14 cellular contexts compared by ENCODE assay signal in the genomic region with DNA sequence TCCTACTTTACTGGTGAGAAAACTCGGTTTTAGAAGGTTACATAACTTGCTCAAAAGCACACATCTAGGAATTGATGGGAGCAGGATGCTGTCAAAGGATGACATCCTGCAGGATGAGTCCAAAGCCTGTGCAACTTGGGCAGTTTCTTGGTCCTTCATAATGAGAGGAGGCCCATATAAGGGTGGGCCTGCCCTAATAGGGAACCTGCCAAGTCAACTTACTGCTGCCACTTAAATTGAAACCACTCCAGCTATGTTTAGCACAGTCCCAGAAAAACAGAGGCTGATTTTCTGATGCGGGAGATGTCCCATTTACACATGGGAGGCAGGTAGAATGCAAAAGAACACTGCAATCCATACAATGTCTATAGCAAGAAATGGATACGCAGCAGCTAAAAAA.
DNase-seq lines count a peak whose midpoint lies in the region; ATAC-seq and TF ChIP-seq lines count a peak whose summit lies in the region.
"Had no signal": no experiment of that assay in that cellular context is flagged by ENCODE, and none has a peak within 500 bp of the region (broad histone marks: within the 10 kb centered on the region; RNA-seq: fewer than 3 reads in every experiment).

No MANE protein-coding gene starts in this region.

- H3K4me1 Mint-ChIP-seq in stimulated activated naive B cell treated with anti-CD40 and anti-IgM and Interleukin-4, amounts not matched to agents 10 μg/mL and 1 μg/mL and 100 μg/mL, for 72 hours, result no peaks in the 10 kb centered on the region

- no peak overlapping the region for H3K4me3 ChIP-seq in heart left ventricle
- no peak overlapping the region for H3K4me3 ChIP-seq in mesenchymal stem cell (ENCODE audit: insufficient read depth in 1 of 2, low read depth in 1 of 2, low read length in 2 of 2)
- H3K4me3 ChIP-seq: HAP-1 had no signal

- no peak overlapping the region for H3K14ac ChIP-seq in mesenchymal stem cell (ENCODE audit: low read length in 2 of 2)

- H3K27me3 ChIP-seq in heart left ventricle, result no peaks in the 10 kb centered on the region
- H3K27me3 ChIP-seq in mesenchymal stem cell (ENCODE audit: control insufficient read depth in 1 of 2, insufficient read depth in 1 of 2, low read length in 2 of 2), result no peaks in the 10 kb centered on the region

- H3K4me2 ChIP-seq in mesenchymal stem cell (ENCODE audit: low read length, poor library complexity, severe bottlenecking), result no peak overlapping the region

- H4K8ac ChIP-seq in mesenchymal stem cell (ENCODE audit: low read length), result no peak overlapping the region

- H3K36me3 Mint-ChIP-seq in stimulated activated naive B cell treated with anti-CD40 and anti-IgM and Interleukin-4, amounts not matched to agents 10 μg/mL and 1 μg/mL and 100 μg/mL, for 72 hours, result peaks cover 6 to 8% of the 10 kb centered on the region in 2 donors

- H3K79me1 ChIP-seq in mesenchymal stem cell (replicated peaks; ENCODE audit: low read length, poor library complexity, severe bottlenecking), result no peaks in the 10 kb centered on the region

- H3K36me3 ChIP-seq in heart left ventricle (peaks cover 0 to 33% (median 30%) of the 10 kb centered on the region in 9 donors), mesenchymal stem cell (ENCODE audit: control insufficient read depth in 1 of 2, insufficient read depth in 2 of 2, low read depth in 1 of 2, low read length in 2 of 2) (peaks cover 5 to 29% of the 10 kb centered on the region in 2 experiments)

- no peak for TF ChIP-seq CTCF in heart left ventricle (IDR thresholded peaks at IDR 0.05)

- H3K9me3 Mint-ChIP-seq in stimulated activated naive B cell treated with anti-CD40 and anti-IgM and Interleukin-4, amounts not matched to agents 10 μg/mL and 1 μg/mL and 100 μg/mL, for 72 hours, result no peaks in the 10 kb centered on the region
- H3K9me3 Mint-ChIP-seq: CD4-positive, alpha-beta memory T cell; HFFc6 had no signal

- intact Hi-C loops in heart left ventricle (cut with DNase I), result loop anchor here in 7 of 10 donors (2.0 to 10.0 kb wide), 8 partner anchors 37 to 679 kb away; no protein-coding TSS in a partner anchor
- intact Hi-C loops in Right ventricle myocardium inferior (cut with DNase I), result loop anchor here (2.0 to 10.0 kb wide), 3 partner anchors 155 to 589 kb away; no protein-coding TSS in a partner anchor
- intact Hi-C loops in left cardiac atrium (cut with DNase I), result loop anchor here in 1 of 2 donors (1.0 to 2.0 kb wide), 2 partner anchors 280 to 285 kb away; no protein-coding TSS in a partner anchor

- no peak overlapping the region for H3K27ac Mint-ChIP-seq in stimulated activated naive B cell treated with anti-CD40 and anti-IgM and Interleukin-4, amounts not matched to agents 10 μg/mL and 1 μg/mL and 100 μg/mL, for 72 hours
- H3K27ac Mint-ChIP-seq: CD4-positive, alpha-beta memory T cell; HFFc6 had no signal

- no peak overlapping the region for H3K18ac ChIP-seq in mesenchymal stem cell (ENCODE audit: low read depth in 1 of 2, low read length in 2 of 2)

- no peak overlapping the region for H4K91ac ChIP-seq in mesenchymal stem cell (ENCODE audit: low read length)

- no peak overlapping the region for H2BK5ac ChIP-seq in mesenchymal stem cell (ENCODE audit: low read depth, low read length, poor library complexity, severe bottlenecking)

- no peak overlapping the region for H3K9ac ChIP-seq in mesenchymal stem cell (ENCODE audit: low read length)

- no peak overlapping the region for H2AFZ ChIP-seq in mesenchymal stem cell (ENCODE audit: low read depth, low read length)

- no peak overlapping the region for H2BK12ac ChIP-seq in mesenchymal stem cell (ENCODE audit: low read length in 2 of 2)

- H3K4me1 ChIP-seq in heart left ventricle, result peaks cover 0 to 25% (median 5%) of the 10 kb centered on the region in 12 donors
- H3K4me1 ChIP-seq in mesenchymal stem cell (ENCODE audit: control insufficient read depth, insufficient read depth, low read depth, low read length), result no peaks in the 10 kb centered on the region
- H3K4me1 ChIP-seq: HAP-1 had no signal

- ATAC-seq in heart left ventricle (peak in 3 of 4 donors; percentile 70 to 76 (median 72)), Right ventricle myocardium inferior (no peak), left cardiac atrium (peak; percentile 42 to 64)
- no peak for ATAC-seq in stimulated activated naive B cell treated with anti-CD40 and anti-IgM and Interleukin-4, amounts not matched to agents 10 μg/mL and 1 μg/mL and 100 μg/mL, for 72 hours (replicated peaks)

- peak overlapping the region; percentile 55 for H2AK5ac ChIP-seq in mesenchymal stem cell (ENCODE audit: low read length, severe bottlenecking)

- no peak overlapping the region for H3K4me3 Mint-ChIP-seq in stimulated activated naive B cell treated with anti-CD40 and anti-IgM and Interleukin-4, amounts not matched to agents 10 μg/mL and 1 μg/mL and 100 μg/mL, for 72 hours
- H3K4me3 Mint-ChIP-seq: CD4-positive, alpha-beta memory T cell; HFFc6 had no signal

- no peak overlapping the region for H2BK120ac ChIP-seq in mesenchymal stem cell (ENCODE audit: low read depth, low read length)

- no peaks in the 10 kb centered on the region for H3K27me3 Mint-ChIP-seq in stimulated activated naive B cell treated with anti-CD40 and anti-IgM and Interleukin-4, amounts not matched to agents 10 μg/mL and 1 μg/mL and 100 μg/mL, for 72 hours
- H3K27me3 Mint-ChIP-seq: CD4-positive, alpha-beta memory T cell had no signal

- H3K9me3 ChIP-seq in heart left ventricle (no peaks in the 10 kb centered on the region), mesenchymal stem cell (ENCODE audit: control insufficient read depth, low read length) (no peaks in the 10 kb centered on the region)
- H3K9me3 ChIP-seq: HAP-1 had no signal

- TF ChIP-seq POLR2A in heart left ventricle (IDR thresholded peaks at IDR 0.05), result no peak

- no peak overlapping the region for H2BK15ac ChIP-seq in mesenchymal stem cell (ENCODE audit: low read depth, poor library complexity, severe bottlenecking)

- 65 to 80% (median 69%) methylated on average over 3 of the region's 3 CpGs for WGBS in heart left ventricle, 4 donors
- WGBS in mesenchymal stem cell, result 100% methylated on average over 1 of the region's 3 CpGs

- H3K27ac ChIP-seq in heart left ventricle (peak overlapping the region in 1 of 12 donors; percentile 7), mesenchymal stem cell (ENCODE audit: low read length, poor library complexity, severe bottlenecking) (no peak overlapping the region)

- DNase-seq in heart left ventricle (peak in 1 of 5 donors; percentile 28), Right ventricle myocardium inferior (ENCODE audit: missing footprints) (no peak), left cardiac atrium (no peak), mesenchymal stem cell (no peak), HPDE6-E6E7 (ENCODE audit: extremely low spot score) (no peak)
- no peak for DNase-seq in stimulated activated naive B cell treated with anti-CD40 and anti-IgM and Interleukin-4, amounts not matched to agents 10 μg/mL and 1 μg/mL and 100 μg/mL, for 72 hours
- DNase-seq: C1 segment of cervical spinal cord; CD4-positive, alpha-beta memory T cell; COR-L47; DMS153; DND-41; GOT3; HFFc6 had no signal

- no peak overlapping the region for H3K23ac ChIP-seq in mesenchymal stem cell (ENCODE audit: low read length in 2 of 2)

- H3K4ac ChIP-seq in mesenchymal stem cell (ENCODE audit: low read depth in 1 of 2, low read length in 2 of 2), result no peak overlapping the region

Comparison
In these comparisons a context has a peak if more than half of its experiments do, and no peak if none do; other contexts are left out.
1. ATAC-seq: peak in heart left ventricle (3 of 4) and left cardiac atrium (2 of 2); none in Right ventricle myocardium inferior (single experiment) and stimulated activated naive B cell treated with anti-CD40 and anti-IgM and Interleukin-4, amounts not matched to agents 10 μg/mL and 1 μg/mL and 100 μg/mL, for 72 hours (0 of 2).